7 cellular contexts compared by ENCODE assay signal in genomic region chr10:130257897-130258296, GRCh38.
"Had no signal": no experiment of that assay in that cellular context is flagged by ENCODE, and none has a peak within 500 bp of the region (broad histone marks: within the 10 kb centered on the region; RNA-seq: fewer than 3 reads in every experiment).

No MANE protein-coding gene starts in this region.

- H3K36me3 ChIP-seq: HAP-1 had no signal

- H3K4me3 ChIP-seq: GM23248, HAP-1, K562 had no signal

- DNase-seq: GM23248, GOT3, H7, IMR-90 had no signal

- FAIRE-seq: HTR-8/SVneo, K562 had no signal
